16 cellular contexts compared by ENCODE assay signal in genomic region chr18:3071676-3072075, GRCh38. TPM values are rescaled to one million over a fixed set of nuclear protein-coding genes. Genes with fewer than 3 reads are reported as not detected.
DNase-seq lines count a peak whose midpoint lies in the region; ATAC-seq and TF ChIP-seq lines count a peak whose summit lies in the region.
"Had no signal": no experiment of that assay in that cellular context is flagged by ENCODE, and none has a peak within 500 bp of the region (broad histone marks: within the 10 kb centered on the region; RNA-seq: fewer than 3 reads in every experiment).

No MANE protein-coding gene starts in this region.

- no peaks in the 10 kb centered on the region for H3K9me3 ChIP-seq in esophagus muscularis mucosa
- H3K9me3 ChIP-seq in neural progenitor cell (ENCODE audit: low read depth): no peaks in the 10 kb centered on the region

- H3K27ac ChIP-seq in esophagus muscularis mucosa (replicated peaks in 1 of 4) (no peak overlapping the region), neural progenitor cell (no peak overlapping the region), RWPE1 (no peak overlapping the region)
- H3K27ac ChIP-seq: BLaER1 treated with 17β-estradiol and CSF1 and Interleukin-3, amounts not matched to agents 10 nM and 100 nM; GM23248 had no signal

- H3K27ac Mint-ChIP-seq in stimulated activated naive CD8-positive, alpha-beta T cell treated with anti-CD3 and anti-CD28 coated beads, Interleukin-15, Interleukin-2, amounts not matched to agents 100 ng/mL and 50 ng/mL, for 24 hours: peak overlapping the region; percentile 31
- no peak overlapping the region for H3K27ac Mint-ChIP-seq in neural progenitor cell
- H3K27ac Mint-ChIP-seq: B cell; CD8-positive, alpha-beta T cell had no signal

- H3K79me2 ChIP-seq in neural progenitor cell (ENCODE audit: low read depth): no peaks in the 10 kb centered on the region

- POLR2A ChIA-PET in RWPE1 (lab: Yijun Ruan, JAX; ENCODE audit: low non-redundant PET): no interaction called here

- no peak for DNase-seq in stimulated activated naive CD8-positive, alpha-beta T cell treated with anti-CD3 and anti-CD28 coated beads, Interleukin-15, Interleukin-2, amounts not matched to agents 100 U/mL and 50 U/mL, for 24 hours
- peak; percentile 26 for DNase-seq in esophagus muscularis mucosa (ENCODE audit: extremely low spot score)
- no peak for DNase-seq in neural progenitor cell (ENCODE audit: low spot score)
- no peak for DNase-seq in SK-N-DZ (ENCODE audit: low spot score)
- DNase-seq in RWPE1 (ENCODE audit: low spot score): no peak
- DNase-seq in T-helper 9 cell: no peak
- DNase-seq: Calu3, DND-41, EL, GM23248, HCEC 1CT had no signal

- peaks cover 41% of the 10 kb centered on the region for H3K4me1 Mint-ChIP-seq in stimulated activated naive CD8-positive, alpha-beta T cell treated with anti-CD3 and anti-CD28 coated beads, Interleukin-15, Interleukin-2, amounts not matched to agents 100 ng/mL and 50 ng/mL, for 24 hours (ENCODE audit: low read depth)
- peaks cover 13% of the 10 kb centered on the region for H3K4me1 Mint-ChIP-seq in neural progenitor cell

- H3K4me3 Mint-ChIP-seq in stimulated activated naive CD8-positive, alpha-beta T cell treated with anti-CD3 and anti-CD28 coated beads, Interleukin-15, Interleukin-2, amounts not matched to agents 100 ng/mL and 50 ng/mL, for 24 hours: no peak overlapping the region
- peak overlapping the region; percentile 35 for H3K4me3 Mint-ChIP-seq in neural progenitor cell
- H3K4me3 Mint-ChIP-seq: B cell; CD8-positive, alpha-beta T cell had no signal

- no peak for TF ChIP-seq EP300 in esophagus muscularis mucosa (IDR thresholded peaks at IDR 0.05)

- H3K27me3 ChIP-seq in esophagus muscularis mucosa (no peaks in the 10 kb centered on the region), neural progenitor cell (no peaks in the 10 kb centered on the region)
- H3K27me3 ChIP-seq: BLaER1 treated with 17β-estradiol and CSF1 and Interleukin-3, amounts not matched to agents 10 nM and 100 nM had no signal

- CTCF ChIA-PET in RWPE1 (lab: Yijun Ruan, JAX): interaction anchor here (0.6 to 1.5 kb wide), 3 partner anchors 8 to 498 kb away, joined by 3 to 4 read pairs (median 4); no protein-coding TSS in a partner anchor

- H3K4me3 ChIP-seq in esophagus muscularis mucosa (no peak overlapping the region), neural progenitor cell (no peak overlapping the region)
- H3K4me3 ChIP-seq: BLaER1 treated with 17β-estradiol and CSF1 and Interleukin-3, amounts not matched to agents 10 nM and 100 nM; GM12878; GM23248 had no signal

- TF ChIP-seq CTCF in esophagus muscularis mucosa (IDR thresholded peaks at IDR 0.05) (no peak), neural progenitor cell (IDR thresholded peaks at IDR 0.05) (no peak), RWPE1 (conservative IDR thresholded peaks at IDR 0.05; ENCODE audit: low read depth) (no peak)

- ATAC-seq in stimulated activated naive CD8-positive, alpha-beta T cell treated with anti-CD3 and anti-CD28 coated beads, Interleukin-15, Interleukin-2, amounts not matched to agents 100 U/mL and 50 U/mL, for 24 hours: no peak
- ATAC-seq: CD8-positive, alpha-beta T cell; GM12878 had no signal

- H4K20me1 ChIP-seq in neural progenitor cell (ENCODE audit: low read depth): no peaks in the 10 kb centered on the region
- H4K20me1 ChIP-seq: BLaER1 treated with 17β-estradiol and CSF1 and Interleukin-3, amounts not matched to agents 10 nM and 100 nM had no signal

- H2AFZ ChIP-seq in neural progenitor cell (replicated peaks): no peak overlapping the region
- H2AFZ ChIP-seq: GM23248 had no signal

- H3F3A ChIP-seq in neural progenitor cell (ENCODE audit: low read depth): no peaks in the 10 kb centered on the region

- no peak overlapping the region for H3K9ac ChIP-seq in neural progenitor cell
- H3K9ac ChIP-seq: BLaER1 treated with 17β-estradiol and CSF1 and Interleukin-3, amounts not matched to agents 10 nM and 100 nM; GM23248 had no signal

- H3K27me3 Mint-ChIP-seq in stimulated activated naive CD8-positive, alpha-beta T cell treated with anti-CD3 and anti-CD28 coated beads, Interleukin-15, Interleukin-2, amounts not matched to agents 100 ng/mL and 50 ng/mL, for 24 hours: no peaks in the 10 kb centered on the region
- H3K27me3 Mint-ChIP-seq in neural progenitor cell (ENCODE audit: insufficient read depth, low read depth): peaks cover 3% of the 10 kb centered on the region
- H3K27me3 Mint-ChIP-seq: B cell had no signal

- intact Hi-C loops in esophagus muscularis mucosa (cut with DNase I): no loop called here

- no peaks in the 10 kb centered on the region for H3K9me3 Mint-ChIP-seq in stimulated activated naive CD8-positive, alpha-beta T cell treated with anti-CD3 and anti-CD28 coated beads, Interleukin-15, Interleukin-2, amounts not matched to agents 100 ng/mL and 50 ng/mL, for 24 hours
- no peaks in the 10 kb centered on the region for H3K9me3 Mint-ChIP-seq in neural progenitor cell
- H3K9me3 Mint-ChIP-seq: CD8-positive, alpha-beta T cell had no signal

- 93% methylated on average over 5 of the region's 5 CpGs for WGBS in esophagus muscularis mucosa

- no peak for TF ChIP-seq POLR2A in esophagus muscularis mucosa (IDR thresholded peaks at IDR 0.05; ENCODE audit: low read depth)

- no peak overlapping the region for H3K4me2 ChIP-seq in neural progenitor cell
- H3K4me2 ChIP-seq: BLaER1 treated with 17β-estradiol and CSF1 and Interleukin-3, amounts not matched to agents 10 nM and 100 nM had no signal

- no peaks in the 10 kb centered on the region for H3K36me3 Mint-ChIP-seq in stimulated activated naive CD8-positive, alpha-beta T cell treated with anti-CD3 and anti-CD28 coated beads, Interleukin-15, Interleukin-2, amounts not matched to agents 100 ng/mL and 50 ng/mL, for 24 hours (ENCODE audit: low read depth)
- no peaks in the 10 kb centered on the region for H3K36me3 Mint-ChIP-seq in neural progenitor cell

- H3K4me1 ChIP-seq in esophagus muscularis mucosa: no peaks in the 10 kb centered on the region
- H3K4me1 ChIP-seq in neural progenitor cell: no peaks in the 10 kb centered on the region

- H3K36me3 ChIP-seq in esophagus muscularis mucosa: peaks cover 0 to 58% (median 23%) of the 10 kb centered on the region in 4 donors
- no peaks in the 10 kb centered on the region for H3K36me3 ChIP-seq in neural progenitor cell
- H3K36me3 ChIP-seq: BLaER1 treated with 17β-estradiol and CSF1 and Interleukin-3, amounts not matched to agents 10 nM and 100 nM had no signal

RNA-seq across cellular contexts. Expression of gene LPIN2, which starts 58.7 kb away (rescaled TPM):
- total RNA-seq in esophagus muscularis mucosa (10 to 100 TPM; 15.4 to 26.9 (median 24.8) TPM), neural progenitor cell (ENCODE audit: low replicate concordance) (32.1 and 35.5 TPM in 2 replicates)
- polyA plus RNA-seq in SK-N-DZ (2014; cell fraction: cytosol; rRNA removed): 12.1 and 16.6 TPM in 2 replicates
- 15.4 and 16.2 TPM in 2 replicates for polyA plus RNA-seq in SK-N-DZ (2014; cell fraction: nucleus; rRNA removed)
